ENCODE assay signal across 1 cellular context in genomic region chr4:137868067-137868466, GRCh38.
DNase-seq lines count a peak whose midpoint lies in the region; ATAC-seq, FAIRE-seq and TF ChIP-seq lines count a peak whose summit lies in the region.
"Not testable (repeated sequence)": the region's sequence is repeated elsewhere in the genome, so short reads cannot be mapped to it uniquely, and the experiment has no call there.

No MANE protein-coding gene starts in this region.

- CTCF ChIA-PET in K562 (lab: Yijun Ruan, JAX; ENCODE audit: low intra/inter-chr PET ratio): not testable (repeated sequence)

- not testable (repeated sequence) for FAIRE-seq in K562 (lab: Jason Lieb, UNC)

- not testable (repeated sequence) for DNase-seq in K562 (ENCODE audit: extremely low read depth in 1 of 4, low spot score in 3 of 4)

- H3K36me3 ChIP-seq in K562 (ENCODE audit: control insufficient read depth, insufficient read depth, low read length): not testable (repeated sequence)

- in situ Hi-C loops in K562 (cut with MboI): not testable (repeated sequence)

- H3K27me3 ChIP-seq in K562 (ENCODE audit: control insufficient read depth in 2 of 2, insufficient read depth in 2 of 2, low read length in 2 of 2): not testable (repeated sequence)

- not testable (repeated sequence) for H3K9me1 ChIP-seq in K562 (ENCODE audit: control insufficient read depth, insufficient read depth, low read length)

- intact Hi-C loops in K562 (cut with micrococcal nuclease): not testable (repeated sequence)

- not testable (repeated sequence) for H2AFZ ChIP-seq in K562 (ENCODE audit: low read depth, low read length)

- not testable (repeated sequence) for ATAC-seq in K562

- TF ChIP-seq CTCF in K562 (IDR thresholded peaks at IDR 0.05 in 2 of 3, conservative IDR thresholded peaks at IDR 0.05 in 1 of 3; ENCODE audit: insufficient read depth in 2 of 3, low read depth in 1 of 3, low read length in 3 of 3): not testable (repeated sequence)

- TF ChIP-seq RAD21 in K562 (CRISPR knock-in tag; conservative IDR thresholded peaks at IDR 0.05 in 1 of 2, IDR thresholded peaks at IDR 0.05 in 1 of 2): not testable (repeated sequence)

- BruUV-seq in K562 (replicated peaks; lab: Mats Ljungman, UMichigan): not testable (repeated sequence)

- TF ChIP-seq POLR2A in K562 (conservative IDR thresholded peaks at IDR 0.05): not testable (repeated sequence)

- not testable (repeated sequence) for TF ChIP-seq EP300 in K562 (IDR thresholded peaks at IDR 0.05; ENCODE audit: low read length)

- H3K9ac ChIP-seq in K562 (ENCODE audit: insufficient read depth in 1 of 2, low read depth in 2 of 2, low read length in 2 of 2): not testable (repeated sequence)

- H3K4me2 ChIP-seq in K562 (ENCODE audit: insufficient read depth, low read length): not testable (repeated sequence)

- H3K79me2 ChIP-seq in K562 (ENCODE audit: control insufficient read depth, insufficient read depth, low read length): not testable (repeated sequence)

- not testable (repeated sequence) for H3K9me3 ChIP-seq in K562 (replicated peaks; ENCODE audit: control insufficient read depth, insufficient read depth, low read depth, low read length)

- not testable (repeated sequence) for H3K4me1 ChIP-seq in K562 (replicated peaks in 1 of 2; ENCODE audit: control insufficient read depth in 2 of 2, insufficient read depth in 2 of 2, low read length in 2 of 2)

- not testable (repeated sequence) for H3K27ac ChIP-seq in K562 (ENCODE audit: extremely low read depth, low read depth, low read length)

- not testable (repeated sequence) for H3K4me3 ChIP-seq in K562

- 0% methylated on average over 1 of the region's 3 CpGs for WGBS in K562 (ENCODE audit: insufficient coverage, low coverage, missing lambda C conversion rate)

- H4K20me1 ChIP-seq in K562 (replicated peaks; ENCODE audit: control insufficient read depth, insufficient read depth, low read length): not testable (repeated sequence)

- POLR2A ChIA-PET in K562 (lab: Yijun Ruan, JAX): not testable (repeated sequence)

TF ChIP-seq in K562, 482 proteins besides CTCF, POLR2A, EP300 and RAD21:
- TF ChIP-seq ZNF146 (CRISPR knock-in tag; IDR thresholded peaks at IDR 0.05; ENCODE audit: unreplicated experiment) (peak; percentile 51), NFIC (IDR thresholded peaks at IDR 0.05) (peak; percentile 56; the same call in 1 of the 2 replicates)
